In the genomic region with DNA sequence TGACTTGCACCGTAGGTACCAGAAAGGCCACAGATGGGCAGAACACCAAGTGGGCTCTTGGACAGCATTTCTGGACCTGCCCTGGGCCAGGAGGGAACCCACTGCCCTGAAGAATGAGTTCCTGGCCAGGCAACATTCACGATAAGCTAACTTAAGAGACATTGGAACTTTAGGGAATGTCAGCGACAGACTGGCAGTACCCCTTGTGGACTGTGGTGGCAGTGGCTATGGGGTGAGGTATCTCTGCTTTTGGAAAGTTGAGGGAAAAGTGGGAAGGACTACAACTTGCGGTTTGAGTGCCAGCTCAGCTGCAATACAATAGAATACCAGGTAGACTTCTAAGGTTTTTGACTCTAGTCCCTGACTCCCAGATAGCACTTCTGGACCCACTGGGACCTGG, we compare ENCODE assay signal across 21 cellular contexts.
"Had no signal": no experiment of that assay in that cellular context is flagged by ENCODE, and none has a peak within 500 bp of the region (broad histone marks: within the 10 kb centered on the region; RNA-seq: fewer than 3 reads in every experiment).

No MANE protein-coding gene starts in this region.

- DNase-seq: Karpas-422, KG1, MM.1S, NCI-H1092 treated with DMSO at 0.1 percent for 48 hours, NCI-H1436, NCI-H187, NCI-H2029, NCI-H2081 treated with DMSO at 0.1 percent for 48 hours, NCI-H2171 treated with DMSO at 0.1 percent for 48 hours, NCI-H2227 treated with DMSO at 0.1 percent for 48 hours, NCI-H524, NCI-H526 treated with DMSO at 0.1 percent for 48 hours, NCI-H748 treated with DMSO at 0.1 percent for 48 hours, Right ventricle myocardium superior, RPMI8226, SIG-M5 had no signal

- FAIRE-seq: HTR-8/SVneo, RCC 7860 had no signal

- H3K9me3 ChIP-seq: SJSA1 had no signal

- H3K4me3 ChIP-seq: SJSA1, SK-N-MC had no signal

- H3K27ac ChIP-seq: HL-60, SJSA1, SK-N-MC had no signal

- H3K27me3 ChIP-seq: SJSA1 had no signal

- H3K36me3 ChIP-seq: SJSA1 had no signal
